1 cellular context compared by ENCODE assay signal in the genomic region with DNA sequence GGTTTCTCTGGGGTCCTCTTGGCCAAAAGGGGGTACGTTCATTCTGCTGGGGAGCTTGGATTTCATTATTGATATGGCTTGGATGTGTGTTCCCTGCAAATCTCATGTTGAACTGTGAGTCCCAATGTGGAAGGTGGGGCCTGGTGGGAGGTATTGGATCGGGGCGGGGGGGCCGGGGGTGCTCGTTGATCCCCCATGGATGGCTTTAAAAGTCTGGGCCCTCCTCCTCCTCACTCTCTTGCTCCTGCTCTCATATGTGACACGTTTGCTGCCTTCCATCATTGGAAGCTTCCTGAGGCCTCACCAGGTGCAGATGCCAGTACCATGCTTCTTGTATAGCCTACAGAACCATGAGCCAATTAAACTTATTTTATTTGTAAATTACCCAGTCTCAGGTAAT.
TF ChIP-seq lines count a peak whose summit lies in the region.

No MANE protein-coding gene starts in this region.

TF ChIP-seq in H1, 55 proteins besides CTCF, POLR2A, EP300 and RAD21:
- TF ChIP-seq RBBP5 (IDR thresholded peaks at IDR 0.05; ENCODE audit: borderline replicate concordance, low read depth, low read length): no peak
- TF ChIP-seq GTF2F1 (IDR thresholded peaks at IDR 0.05; ENCODE audit: borderline replicate concordance, low read depth, low read length): no peak
- no peak for TF ChIP-seq JUND (IDR thresholded peaks at IDR 0.05; ENCODE audit: low read length)
- no peak for TF ChIP-seq CHD2 (IDR thresholded peaks at IDR 0.05; ENCODE audit: low read length)
TF ChIP-seq in H1: peak in this region for 0.
